8 cellular contexts compared by ENCODE assay signal in the genomic region with DNA sequence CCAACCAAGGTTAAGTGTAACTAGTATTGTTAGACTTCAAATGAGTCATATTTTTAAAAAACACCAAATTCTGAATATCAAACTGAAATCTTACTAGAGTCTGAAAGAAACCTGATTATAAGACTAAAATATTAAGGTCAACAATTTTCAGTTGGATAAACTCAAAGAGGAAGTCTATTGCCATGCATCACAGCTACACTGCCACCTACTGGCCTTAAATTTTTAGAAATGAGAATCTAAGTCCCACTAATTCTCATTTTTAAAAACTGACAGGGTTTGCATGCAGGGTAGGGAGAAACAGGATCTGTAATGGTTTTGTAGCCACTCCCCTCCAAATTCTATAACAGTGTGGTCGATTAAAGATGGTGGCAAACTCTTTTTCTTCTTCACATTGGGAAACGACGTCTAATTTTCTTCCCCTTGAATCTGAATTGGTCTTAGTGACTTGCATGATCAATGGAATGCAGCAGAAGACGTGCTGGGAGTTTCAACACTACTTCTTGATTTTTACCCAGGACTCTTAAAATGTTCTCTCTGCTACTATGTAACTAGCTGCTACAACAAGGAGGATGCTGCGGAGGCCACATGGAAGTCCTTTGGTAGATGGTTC.
DNase-seq lines count a peak whose midpoint lies in the region; ATAC-seq and TF ChIP-seq lines count a peak whose summit lies in the region.

No MANE protein-coding gene starts in this region.

- no peaks in the 10 kb centered on the region for H3F3A ChIP-seq in neural cell (ENCODE audit: insufficient read depth, low read length, poor library complexity, severe bottlenecking)

- no peak overlapping the region for H3K9ac ChIP-seq in neural cell (ENCODE audit: low read length)

- no peaks in the 10 kb centered on the region for H4K20me1 ChIP-seq in neural cell (ENCODE audit: insufficient read depth)

- no peaks in the 10 kb centered on the region for H3K9me3 ChIP-seq in neural cell (ENCODE audit: low read length)

- no peaks in the 10 kb centered on the region for H3K36me3 ChIP-seq in neural cell (ENCODE audit: insufficient read depth, low read length)

- H3K27me3 ChIP-seq in neural cell (ENCODE audit: insufficient read depth, low read depth, low read length): no peaks in the 10 kb centered on the region

- no peak overlapping the region for H3K27ac ChIP-seq in neural cell (ENCODE audit: low read length)

- H3K4me3 ChIP-seq in neural cell (ENCODE audit: low read length): no peak overlapping the region

- peak; percentile 32 for TF ChIP-seq RAD21 in neural cell (conservative IDR thresholded peaks at IDR 0.05)

- peak; percentile 30 for DNase-seq in EH (ENCODE audit: low read depth)
- DNase-seq in NCI-H2227 treated with DMSO at 0.1 percent for 48 hours (lab: John Stamatoyannopoulos, UW): peak; percentile 45
- peak; percentile 38 for DNase-seq in cerebellar cortex (ENCODE audit: low spot score)
- no peak for DNase-seq in NCI-H226
- no peak for DNase-seq in stimulated activated CD4-positive, alpha-beta T cell treated with anti-CD3 and anti-CD28 coated beads, Interleukin-4, amount 100 ng/mL, for 1 hour

- no peaks in the 10 kb centered on the region for H3K9me2 ChIP-seq in neural cell (ENCODE audit: insufficient read depth, low read length)

- H2AFZ ChIP-seq in neural cell (ENCODE audit: low read depth, low read length): no peak overlapping the region

- H3K79me2 ChIP-seq in neural cell (replicated peaks; ENCODE audit: insufficient read depth, low read length): no peaks in the 10 kb centered on the region

- no peak overlapping the region for H3K4me2 ChIP-seq in neural cell (ENCODE audit: low read length)

- peak; percentile 53 for TF ChIP-seq CTCF in neural cell (IDR thresholded peaks at IDR 0.05; ENCODE audit: poor library complexity, severe bottlenecking)

- TF ChIP-seq EP300 in neural cell (conservative IDR thresholded peaks at IDR 0.05; ENCODE audit: poor library complexity, severe bottlenecking): no peak

- ATAC-seq in GM21723 (IDR thresholded peaks at IDR 0.05; ENCODE audit: unreplicated experiment) (peak; percentile 66), HG03139 (IDR thresholded peaks at IDR 0.05; ENCODE audit: unreplicated experiment) (no peak)

TF ChIP-seq in neural cell, 6 proteins besides CTCF, POLR2A, EP300 and RAD21:
- TF ChIP-seq SMC3 (conservative IDR thresholded peaks at IDR 0.05; ENCODE audit: poor library complexity) (peak; percentile 36), POLR2AphosphoS5 (IDR thresholded peaks at IDR 0.05) (no peak)

Comparison
In these comparisons a context has a peak if more than half of its experiments do, and no peak if none do; other contexts are left out.
1. DNase-seq: peak in EH (single experiment), NCI-H2227 treated with DMSO at 0.1 percent for 48 hours (single experiment) and cerebellar cortex (single experiment); none in NCI-H226 (single experiment) and stimulated activated CD4-positive, alpha-beta T cell treated with anti-CD3 and anti-CD28 coated beads, Interleukin-4, amount 100 ng/mL, for 1 hour (single experiment).